In genomic region chr14:74147571-74147970, GRCh38 we compare ENCODE assay signal across 23 cellular contexts.
"Had no signal": no experiment of that assay in that cellular context is flagged by ENCODE, and none has a peak within 500 bp of the region (broad histone marks: within the 10 kb centered on the region; RNA-seq: fewer than 3 reads in every experiment).

No MANE protein-coding gene starts in this region.

- FAIRE-seq: colon, TTC549 had no signal

- H3K9ac ChIP-seq: KMS-11 had no signal

- H3K27ac Mint-ChIP-seq: activated B cell treated with CpG ODN at 0.5 μM for 24 hours; activated CD8-positive, alpha-beta memory T cell treated with anti-CD3 and anti-CD28 coated beads, Interleukin-2, amount 10 ng/mL, durations not matched to agents 7 days and 5 days; activated naive CD8-positive, alpha-beta T cell; activated T-cell treated with anti-CD3 and anti-CD28 coated beads, Interleukin-2, amount 50 U/mL, for 24 hours; activated T-helper 2 cell treated with anti-CD3 and anti-CD28 coated beads, Interferon-gamma antibody, Interleukin-2, Interleukin-4, amounts not matched to agents 10 μg/mL and 5 μg/mL and 100 μg/mL, durations not matched to agents 14 hours and 24 hours and 36 hours; T-helper 17 cell had no signal

- H3K9me3 Mint-ChIP-seq: activated B cell treated with CpG ODN at 0.5 μM for 24 hours; activated T-cell treated with anti-CD3 and anti-CD28 coated beads, Interleukin-2, amount 50 U/mL, for 24 hours; activated T-helper 2 cell treated with anti-CD3 and anti-CD28 coated beads, Interferon-gamma antibody, Interleukin-2, Interleukin-4, amounts not matched to agents 10 μg/mL and 5 μg/mL and 100 μg/mL, durations not matched to agents 14 hours and 24 hours and 36 hours had no signal

- H3K27ac ChIP-seq: KMS-11, PC-9 had no signal

- H3K4me3 ChIP-seq: PC-9 had no signal

- DNase-seq: activated B cell treated with CpG ODN at 0.5 μM for 24 hours; activated CD4-positive, alpha-beta T cell treated with anti-CD3 and anti-CD28 coated beads for 4 hours; activated CD4-positive, alpha-beta T cell treated with anti-CD3 and anti-CD28 coated beads, Interleukin-2, amount 50 U/mL, for 48 hours; activated CD8-positive, alpha-beta memory T cell treated with anti-CD3 and anti-CD28 coated beads, Interleukin-2, amount 10 ng/mL, durations not matched to agents 7 days and 5 days; activated gamma-delta T cell treated with Interleukin-2 at 50 U/mL for 16 hours; activated T-cell treated with anti-CD3 and anti-CD28 coated beads, Interleukin-2, amount 50 U/mL, for 24 hours; amygdala; cerebellar nuclear complex; NCI-H1048; NCI-H146; NCI-H187 treated with DMSO at 0.1 percent for 48 hours; NCI-H2081 treated with DMSO at 0.1 percent for 48 hours; NCI-H446; NCI-H524; PC-9; SHP77 treated with DMSO at 0.1 percent for 48 hours; T-helper 17 cell; T-helper 9 cell had no signal

- H2AFZ ChIP-seq: PC-9 had no signal

- H3K27me3 Mint-ChIP-seq: activated B cell treated with CpG ODN at 0.5 μM for 24 hours; activated CD8-positive, alpha-beta memory T cell treated with anti-CD3 and anti-CD28 coated beads, Interleukin-2, amount 10 ng/mL, durations not matched to agents 7 days and 5 days; activated naive CD8-positive, alpha-beta T cell; activated T-cell treated with anti-CD3 and anti-CD28 coated beads, Interleukin-2, amount 50 U/mL, for 24 hours; T-helper 17 cell had no signal

- H3K4me2 ChIP-seq: KMS-11, PC-9 had no signal

- H3K4me3 Mint-ChIP-seq: activated B cell treated with CpG ODN at 0.5 μM for 24 hours; activated CD8-positive, alpha-beta memory T cell treated with anti-CD3 and anti-CD28 coated beads, Interleukin-2, amount 10 ng/mL, durations not matched to agents 7 days and 5 days; activated naive CD8-positive, alpha-beta T cell; activated T-cell treated with anti-CD3 and anti-CD28 coated beads, Interleukin-2, amount 50 U/mL, for 24 hours; T-helper 17 cell had no signal

- ATAC-seq: activated CD8-positive, alpha-beta memory T cell treated with anti-CD3 and anti-CD28 coated beads, Interleukin-2, amount 10 ng/mL, durations not matched to agents 7 days and 5 days; T-helper 17 cell had no signal

- H3K4me1 Mint-ChIP-seq: activated B cell treated with CpG ODN at 0.5 μM for 24 hours had no signal
